ENCODE assay signal across 12 cellular contexts in genomic region chr7:77002678-77003233, GRCh38. TPM values are rescaled to one million over a fixed set of nuclear protein-coding genes. Genes with fewer than 3 reads are reported as not detected.
"Had no signal": no experiment of that assay in that cellular context is flagged by ENCODE, and none has a peak within 500 bp of the region (broad histone marks: within the 10 kb centered on the region; RNA-seq: fewer than 3 reads in every experiment).

No MANE protein-coding gene starts in this region.

RNA-seq across cellular contexts. Expression of gene SPDYE17, which starts 29.4 kb away (rescaled TPM):
- total RNA-seq: esophagus mucosa, fibroblast of villous mesenchyme, gastrocnemius medialis, heart right ventricle, left lung, lower lobe of right lung, omental fat pad, right atrium auricular region, sigmoid colon, stomach, vagina had no signal
- polyA plus RNA-seq: heart right ventricle, sigmoid colon, stomach, thymus had no signal

RNA-seq across cellular contexts. Expression of gene SPDYE18, which starts 59.6 kb away (rescaled TPM):
- total RNA-seq: esophagus mucosa, fibroblast of villous mesenchyme, right atrium auricular region had no signal
